ENCODE assay signal across 4 cellular contexts in genomic region chr7:140134039-140134438, GRCh38.
"Had no signal": no experiment of that assay in that cellular context is flagged by ENCODE, and none has a peak within 500 bp of the region (broad histone marks: within the 10 kb centered on the region; RNA-seq: fewer than 3 reads in every experiment).

No MANE protein-coding gene starts in this region.

- H3K27me3 Mint-ChIP-seq: IgD-negative memory B cell had no signal

- H3K4me3 Mint-ChIP-seq: GM23338, H9, IgD-negative memory B cell had no signal

- H3K27ac Mint-ChIP-seq: IgD-negative memory B cell had no signal

- H3K4me3 ChIP-seq: GM23338 had no signal

- ATAC-seq: GM23338 had no signal

- H3K9me3 Mint-ChIP-seq: GM23338, H9, IgD-negative memory B cell had no signal

- DNase-seq: H9, HCEC 1CT had no signal
